Comparison of ENCODE assay signal across 8 cellular contexts in genomic region chr10:119655566-119656001, GRCh38. TPM values are rescaled to one million over a fixed set of nuclear protein-coding genes. Genes with fewer than 3 reads are reported as not detected.
A peak's percentile ranks its signal among the peaks of the same experiment; 100 is the strongest.
DNase-seq lines count a peak whose midpoint lies in the region; ATAC-seq and TF ChIP-seq lines count a peak whose summit lies in the region.

No MANE protein-coding gene starts in this region.

- ATAC-seq in naive thymus-derived CD8-positive, alpha-beta T cell, result peak in 1 of 2 donors; percentile 20
- ATAC-seq in HG02642 (IDR thresholded peaks at IDR 0.05; ENCODE audit: poor library complexity, unreplicated experiment), result no peak

- H3K27me3 Mint-ChIP-seq in naive thymus-derived CD8-positive, alpha-beta T cell, result no peaks in the 10 kb centered on the region

- H3K27ac ChIP-seq in coronary artery, result peak overlapping the region; percentile 95 to 99

- peak overlapping the region; percentile 79 to 95 (median 84) for H3K27ac Mint-ChIP-seq in naive thymus-derived CD8-positive, alpha-beta T cell

- H3K36me3 Mint-ChIP-seq in naive thymus-derived CD8-positive, alpha-beta T cell, result peaks cover 0 to 16% (median 2%) of the 10 kb centered on the region in 3 donors

- DNase-seq in GM04504 (ENCODE audit: low read depth) (peak; percentile 44), coronary artery (ENCODE audit: low spot score) (peak; percentile 86), amniotic stem cell (lab: John Stamatoyannopoulos, UW) (no peak), NCI-H345 (lab: John Stamatoyannopoulos, UW) (no peak), middle frontal gyrus (ENCODE audit: extremely low spot score, low spot score) (no peak)
- DNase-seq in activated CD4-positive, alpha-beta T cell treated with anti-CD3 and anti-CD28 coated beads for 4 hours, result peak; percentile 45 to 52
- DNase-seq in naive thymus-derived CD8-positive, alpha-beta T cell, result peak in 6 of 10 donors; percentile 4 to 42 (median 17)

- peak overlapping the region; percentile 94 for H3K4me3 ChIP-seq in coronary artery

- H3K4me3 Mint-ChIP-seq in naive thymus-derived CD8-positive, alpha-beta T cell, result peak overlapping the region; percentile 63 to 96 (median 78)

- peaks cover 26 to 69% (median 64%) of the 10 kb centered on the region in 4 donors for H3K4me1 Mint-ChIP-seq in naive thymus-derived CD8-positive, alpha-beta T cell

- no peak for TF ChIP-seq CTCF in coronary artery (IDR thresholded peaks at IDR 0.05)

- no peaks in the 10 kb centered on the region for H3K9me3 Mint-ChIP-seq in naive thymus-derived CD8-positive, alpha-beta T cell

- POLR2A ChIA-PET in naive thymus-derived CD8-positive, alpha-beta T cell (lab: Charles Lee), result no interaction called here

RNA-seq across cellular contexts. Expression of gene BAG3, which starts 4.4 kb away (rescaled TPM):
- 10 to 100 TPM; 14.4 to 17.8 TPM for total RNA-seq in naive thymus-derived CD8-positive, alpha-beta T cell
- 10 to 100 TPM in 2 of 3 donors, 1 to 10 TPM in 1; 5.1 to 26.5 (median 12.5) TPM for polyA plus RNA-seq in naive thymus-derived CD8-positive, alpha-beta T cell

RNA-seq across cellular contexts. Expression of gene TIAL1, which starts 58.8 kb away (rescaled TPM):
- total RNA-seq in naive thymus-derived CD8-positive, alpha-beta T cell, result 100 to 1,000 TPM; 215 to 224 TPM
- polyA plus RNA-seq in naive thymus-derived CD8-positive, alpha-beta T cell, result 10 to 100 TPM in 1 of 3 donors, 1 to 10 TPM in 2; 9.3 to 12.9 (median 9.4) TPM

Comparison
In these comparisons a context has a peak if more than half of its experiments do, and no peak if none do; other contexts are left out.
1. DNase-seq: peak in GM04504 (single experiment), activated CD4-positive, alpha-beta T cell treated with anti-CD3 and anti-CD28 coated beads for 4 hours (2 of 2), coronary artery (single experiment) and naive thymus-derived CD8-positive, alpha-beta T cell (6 of 10); none in amniotic stem cell (single experiment), NCI-H345 (single experiment) and middle frontal gyrus (single experiment).